ENCODE assay signal across 16 cellular contexts in the genomic region with DNA sequence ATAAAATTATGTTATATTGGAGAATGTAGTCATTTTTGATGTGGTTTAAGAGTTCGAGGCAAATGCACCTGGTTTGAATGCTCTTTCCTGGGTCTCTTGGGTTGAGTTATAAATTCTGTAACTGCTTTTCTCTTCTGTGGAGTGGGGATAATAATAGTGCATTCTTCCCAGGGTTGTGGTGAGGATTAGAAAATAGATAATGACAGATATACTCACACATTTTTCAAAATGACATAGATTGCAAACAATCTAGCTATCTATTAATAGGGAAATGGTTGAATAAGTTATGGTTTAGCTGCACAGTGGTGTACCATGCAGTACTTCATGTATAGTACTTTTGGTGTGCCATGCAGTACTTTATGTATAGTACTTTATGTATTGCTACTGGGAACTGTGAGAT.
DNase-seq lines count a peak whose midpoint lies in the region; ATAC-seq and TF ChIP-seq lines count a peak whose summit lies in the region.
"Had no signal": no experiment of that assay in that cellular context is flagged by ENCODE, and none has a peak within 500 bp of the region (broad histone marks: within the 10 kb centered on the region; RNA-seq: fewer than 3 reads in every experiment).

No MANE protein-coding gene starts in this region.

- H4K20me1 ChIP-seq in DOHH2 (ENCODE audit: control insufficient read depth, insufficient read depth, low read depth, low read length), result no peaks in the 10 kb centered on the region
- no peaks in the 10 kb centered on the region for H4K20me1 ChIP-seq in OCI-LY3 (ENCODE audit: insufficient read depth, low read length)

- H3K9me3 Mint-ChIP-seq in memory B cell, result peaks cover 5% of the 10 kb centered on the region
- H3K9me3 Mint-ChIP-seq in stimulated activated memory B cell treated with anti-CD40 and anti-IgM and Interleukin-4, amounts not matched to agents 10 μg/mL and 1 μg/mL and 100 μg/mL, for 72 hours, result no peaks in the 10 kb centered on the region
- peaks cover 11% of the 10 kb centered on the region for H3K9me3 Mint-ChIP-seq in mesothelial cell of epicardium

- H3K9me3 ChIP-seq in DOHH2 (ENCODE audit: control insufficient read depth, insufficient read depth, low read length) (no peaks in the 10 kb centered on the region), OCI-LY3 (ENCODE audit: insufficient read depth, low read length) (peaks cover 12% of the 10 kb centered on the region; the same call in 1 of the 2 replicates)
- H3K9me3 ChIP-seq: BE2C had no signal

- no peak overlapping the region for H2AFZ ChIP-seq in OCI-LY3 (ENCODE audit: low read depth, low read length)

- intact Hi-C loops in lower leg skin (cut with DNase I; ENCODE audit: low total_unique reads), result loop anchor here (10.0 kb wide), 1 partner anchor 46 kb away; no protein-coding TSS in a partner anchor

- no peak overlapping the region for H3K4me3 ChIP-seq in DOHH2 (ENCODE audit: low read length)
- no peak overlapping the region for H3K4me3 ChIP-seq in OCI-LY3 (ENCODE audit: low read length)
- H3K4me3 ChIP-seq in lower leg skin (ENCODE audit: low read depth, poor library complexity, severe bottlenecking), result no peak overlapping the region
- H3K4me3 ChIP-seq: GM12878 had no signal

- H3K9ac ChIP-seq in OCI-LY3 (ENCODE audit: low read length), result no peak overlapping the region

- H3K27ac ChIP-seq in DOHH2 (ENCODE audit: low read depth, low read length) (peak overlapping the region; percentile 54), OCI-LY3 (ENCODE audit: low read length) (peak overlapping the region; percentile 90)
- H3K27ac ChIP-seq: C4-2B had no signal

- no peak overlapping the region for H3K4me3 Mint-ChIP-seq in memory B cell
- H3K4me3 Mint-ChIP-seq in stimulated activated memory B cell treated with anti-CD40 and anti-IgM and Interleukin-4, amounts not matched to agents 10 μg/mL and 1 μg/mL and 100 μg/mL, for 72 hours, result peak overlapping the region; percentile 32
- H3K4me3 Mint-ChIP-seq in mesothelial cell of epicardium, result no peak overlapping the region
- H3K4me3 Mint-ChIP-seq: CD8-positive, alpha-beta T cell had no signal

- ATAC-seq in memory B cell (ENCODE audit: low read depth), result no peak
- no peak for ATAC-seq in stimulated activated memory B cell treated with anti-CD40 and anti-IgM and Interleukin-4, amounts not matched to agents 10 μg/mL and 1 μg/mL and 100 μg/mL, for 72 hours
- ATAC-seq: CD8-positive, alpha-beta T cell; GM12878; HCT116 had no signal

- DNase-seq in memory B cell (ENCODE audit: low spot score in 2 of 2), result no peak
- DNase-seq in NCI-H2171 (lab: John Stamatoyannopoulos, UW), result no peak
- no peak for DNase-seq in DMS53 treated with DMSO at 0.1 percent for 48 hours (lab: John Stamatoyannopoulos, UW; ENCODE audit: unreplicated experiment)
- no peak for DNase-seq in lower leg skin (ENCODE audit: low spot score in 2 of 2)
- DNase-seq in mesothelial cell of epicardium (ENCODE audit: low spot score in 2 of 2, unreplicated experiment in 2 of 2), result no peak
- DNase-seq: ACHN; BE2C; CD8-positive, alpha-beta T cell; COR-L47; IMR-90 had no signal

- peaks cover 54% of the 10 kb centered on the region for H3K4me1 Mint-ChIP-seq in memory B cell
- H3K4me1 Mint-ChIP-seq in stimulated activated memory B cell treated with anti-CD40 and anti-IgM and Interleukin-4, amounts not matched to agents 10 μg/mL and 1 μg/mL and 100 μg/mL, for 72 hours, result peaks cover 81% of the 10 kb centered on the region
- H3K4me1 Mint-ChIP-seq in mesothelial cell of epicardium, result no peaks in the 10 kb centered on the region

- H3K27ac Mint-ChIP-seq in memory B cell, result peak overlapping the region; percentile 87
- H3K27ac Mint-ChIP-seq in stimulated activated memory B cell treated with anti-CD40 and anti-IgM and Interleukin-4, amounts not matched to agents 10 μg/mL and 1 μg/mL and 100 μg/mL, for 72 hours, result peak overlapping the region; percentile 83
- H3K27ac Mint-ChIP-seq in mesothelial cell of epicardium, result no peak overlapping the region
- H3K27ac Mint-ChIP-seq: CD8-positive, alpha-beta T cell had no signal

- TF ChIP-seq POLR2A in lower leg skin (IDR thresholded peaks at IDR 0.05), result no peak

- no peaks in the 10 kb centered on the region for H3K27me3 Mint-ChIP-seq in memory B cell
- no peaks in the 10 kb centered on the region for H3K27me3 Mint-ChIP-seq in stimulated activated memory B cell treated with anti-CD40 and anti-IgM and Interleukin-4, amounts not matched to agents 10 μg/mL and 1 μg/mL and 100 μg/mL, for 72 hours
- no peaks in the 10 kb centered on the region for H3K27me3 Mint-ChIP-seq in mesothelial cell of epicardium (ENCODE audit: low read depth)

- H3K27me3 ChIP-seq in DOHH2 (ENCODE audit: control insufficient read depth, low read length), result no peaks in the 10 kb centered on the region
- no peaks in the 10 kb centered on the region for H3K27me3 ChIP-seq in OCI-LY3 (ENCODE audit: low read depth, low read length)
- H3K27me3 ChIP-seq: BE2C had no signal

- peaks cover 99% of the 10 kb centered on the region for H3K36me3 ChIP-seq in DOHH2 (ENCODE audit: control insufficient read depth, low read length)
- H3K36me3 ChIP-seq in OCI-LY3 (replicated peaks; ENCODE audit: low read depth, low read length), result peaks cover 76% of the 10 kb centered on the region
- H3K36me3 ChIP-seq: BE2C had no signal

- peaks cover 74% of the 10 kb centered on the region for H3F3A ChIP-seq in DOHH2 (ENCODE audit: control insufficient read depth, insufficient read depth)

- TF ChIP-seq CTCF in DOHH2 (IDR thresholded peaks at IDR 0.05; ENCODE audit: low read depth, low read length, poor library complexity, severe bottlenecking) (no peak), OCI-LY3 (IDR thresholded peaks at IDR 0.05; ENCODE audit: low read depth, low read length) (no peak), lower leg skin (IDR thresholded peaks at IDR 0.05) (no peak), mesothelial cell of epicardium (IDR thresholded peaks at IDR 0.05; ENCODE audit: unreplicated experiment) (no peak)

- H3K79me2 ChIP-seq in DOHH2 (ENCODE audit: control insufficient read depth, low read length) (peaks cover 98% of the 10 kb centered on the region), OCI-LY3 (ENCODE audit: low read length) (peaks cover 96% of the 10 kb centered on the region)

- H3K36me3 Mint-ChIP-seq in memory B cell, result peaks cover 53% of the 10 kb centered on the region
- peaks cover 76% of the 10 kb centered on the region for H3K36me3 Mint-ChIP-seq in stimulated activated memory B cell treated with anti-CD40 and anti-IgM and Interleukin-4, amounts not matched to agents 10 μg/mL and 1 μg/mL and 100 μg/mL, for 72 hours
- H3K36me3 Mint-ChIP-seq in mesothelial cell of epicardium, result peaks cover 45% of the 10 kb centered on the region

- H3K4me1 ChIP-seq in DOHH2 (ENCODE audit: control insufficient read depth, low read length) (peaks cover 100% of the 10 kb centered on the region), OCI-LY3 (ENCODE audit: low read length) (peaks cover 67% of the 10 kb centered on the region)
- H3K4me1 ChIP-seq: BE2C had no signal

- H3K4me2 ChIP-seq in DOHH2 (ENCODE audit: low read length), result no peak overlapping the region; the same call in 1 of the 2 replicates
- peak overlapping the region; percentile 16; the same call in 1 of the 2 replicates for H3K4me2 ChIP-seq in OCI-LY3 (ENCODE audit: low read length)

- WGBS in lower leg skin, 2 donors, result 89 to 92% methylated on average over 1 of the region's 1 CpG

- H3K9me2 ChIP-seq in DOHH2 (replicated peaks; ENCODE audit: control insufficient read depth, low read length), result no peaks in the 10 kb centered on the region
